Comparison of ENCODE assay signal across 1 cellular context in the genomic region with DNA sequence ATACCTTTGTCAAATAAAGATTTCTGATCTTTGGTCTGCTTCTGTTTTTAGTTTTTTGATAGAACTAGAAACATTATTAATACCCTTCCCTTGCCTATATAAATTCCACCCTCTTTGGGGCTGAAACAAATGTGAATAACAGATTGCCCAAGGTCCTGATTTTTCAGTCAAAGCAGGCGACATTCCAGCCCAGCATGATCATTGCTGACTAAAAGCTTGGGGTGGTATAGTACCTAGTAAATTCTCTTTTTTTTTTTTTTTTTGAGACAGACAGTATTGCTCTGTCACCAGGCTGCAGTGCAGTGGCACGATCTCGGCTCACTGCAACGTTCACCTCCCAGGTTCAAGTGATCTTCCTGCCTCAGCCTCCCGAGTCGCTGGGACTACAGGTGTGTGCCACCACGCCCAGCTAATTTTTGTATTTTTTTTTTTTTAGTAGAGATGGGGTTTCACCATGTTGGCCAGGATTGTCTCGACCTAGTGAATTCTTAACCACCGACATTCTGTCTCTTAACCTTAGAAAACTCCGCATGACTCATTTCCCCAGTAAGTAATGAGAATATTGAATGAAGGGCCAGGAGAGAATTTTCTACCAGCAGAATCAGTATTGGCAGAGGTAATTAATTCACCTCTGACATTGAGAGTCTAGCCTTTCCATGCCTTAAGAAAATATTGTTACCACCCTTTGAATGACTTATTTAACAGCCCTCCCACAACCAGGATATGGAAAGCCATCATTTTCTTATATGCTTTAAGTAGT.
TF ChIP-seq lines count a peak whose summit lies in the region.

No MANE protein-coding gene starts in this region.

TF ChIP-seq in SK-N-SH treated with all-trans-retinoic acid at 6 μM for 48 hours, 23 proteins besides CTCF, POLR2A, EP300 and RAD21 (continued from another document):
- TF ChIP-seq CSRNP3 (CRISPR knock-in tag; IDR thresholded peaks at IDR 0.05) (no peak), RARB (CRISPR knock-in tag; IDR thresholded peaks at IDR 0.05) (no peak), ARNTL (CRISPR knock-in tag; IDR thresholded peaks at IDR 0.05; ENCODE audit: borderline replicate concordance, low read depth) (no peak), ZNF70 (CRISPR knock-in tag; IDR thresholded peaks at IDR 0.05) (no peak), ZNF565 (CRISPR knock-in tag; conservative IDR thresholded peaks at IDR 0.05; ENCODE audit: low read depth) (no peak), GLIS3 (CRISPR knock-in tag; IDR thresholded peaks at IDR 0.05) (no peak), OSR1 (CRISPR knock-in tag; IDR thresholded peaks at IDR 0.05) (no peak), ZNF8 (CRISPR knock-in tag; IDR thresholded peaks at IDR 0.05) (no peak), SNAI2 (CRISPR knock-in tag; IDR thresholded peaks at IDR 0.05) (no peak), TOX (CRISPR knock-in tag; IDR thresholded peaks at IDR 0.05; ENCODE audit: borderline replicate concordance) (no peak), ZFP3 (CRISPR knock-in tag; IDR thresholded peaks at IDR 0.05) (no peak), ISL1 (CRISPR knock-in tag; IDR thresholded peaks at IDR 0.05) (no peak), ESRRG (CRISPR knock-in tag; IDR thresholded peaks at IDR 0.05) (no peak), ZFP30 (CRISPR knock-in tag; IDR thresholded peaks at IDR 0.05) (no peak)
